22 cellular contexts compared by ENCODE assay signal in genomic region chr15:101000271-101000681, GRCh38.
DNase-seq lines count a peak whose midpoint lies in the region; ATAC-seq and TF ChIP-seq lines count a peak whose summit lies in the region.
"Had no signal": no experiment of that assay in that cellular context is flagged by ENCODE, and none has a peak within 500 bp of the region (broad histone marks: within the 10 kb centered on the region; RNA-seq: fewer than 3 reads in every experiment).

No MANE protein-coding gene starts in this region.

- no peak overlapping the region for H3K4me3 Mint-ChIP-seq in WTC11
- H3K4me3 Mint-ChIP-seq: CD4-positive, CD25-positive, alpha-beta regulatory T cell; dendritic cell treated with granulocyte-macrophage colony-stimulating factor and Interleukin-4, amounts not matched to agents 40 ng/mL and 50 ng/mL, for 4 days; natural killer cell; stimulated activated effector memory CD8-positive, alpha-beta T cell treated with anti-CD3 and anti-CD28 coated beads, Interleukin-12 subunit alpha, Interleukin-12 subunit beta, amount 100 ng/mL, for 72 hours; T-helper 17 cell had no signal

- CTCF ChIA-PET in WTC11 (lab: Charles Lee) (interaction anchor here (1.0 to 7.1 kb wide), 3 partner anchors 8 to 82 kb away, joined by 4 to 74 read pairs (median 4); no protein-coding TSS in a partner anchor), GM10248 (lab: Yijun Ruan, JAX) (interaction anchor here (2.1 to 16.4 kb wide), 3 partner anchors 8 to 83 kb away, joined by 5 to 550 read pairs (median 125); partner anchors contain the start of gene LRRK1)

- POLR2A ChIA-PET in WTC11 (lab: Charles Lee): no interaction called here
- POLR2A ChIA-PET in GM10248 (lab: Yijun Ruan, JAX): no interaction called here

- H3K27me3 ChIP-seq in iPS-20b (ENCODE audit: insufficient read depth, low read length) (no peaks in the 10 kb centered on the region; the same call in 1 of the 2 replicates), breast epithelium (no peaks in the 10 kb centered on the region)
- H3K27me3 ChIP-seq: ascending aorta, MG63, tibial nerve had no signal

- peak overlapping the region; percentile 14; the same call in 1 of the 2 replicates for H3K4me3 ChIP-seq in iPS-20b (ENCODE audit: low read length)
- no peak overlapping the region for H3K4me3 ChIP-seq in breast epithelium
- H3K4me3 ChIP-seq: ascending aorta, MG63, tibial nerve had no signal

- peaks cover 22% of the 10 kb centered on the region for H3K9me3 Mint-ChIP-seq in WTC11
- H3K9me3 Mint-ChIP-seq: natural killer cell; stimulated activated effector memory CD8-positive, alpha-beta T cell treated with anti-CD3 and anti-CD28 coated beads, Interleukin-12 subunit alpha, Interleukin-12 subunit beta, amount 100 ng/mL, for 72 hours had no signal

- intact Hi-C loops in breast epithelium (cut with DNase I; ENCODE audit: low total_unique reads): loop anchor here (10.0 kb wide), 1 partner anchor 365 kb away; no protein-coding TSS in a partner anchor

- H3K4me1 Mint-ChIP-seq in WTC11: peaks cover 23% of the 10 kb centered on the region
- H3K4me1 Mint-ChIP-seq: CD4-positive, CD25-positive, alpha-beta regulatory T cell; natural killer cell; stimulated activated effector memory CD8-positive, alpha-beta T cell treated with anti-CD3 and anti-CD28 coated beads, Interleukin-12 subunit alpha, Interleukin-12 subunit beta, amount 100 ng/mL, for 72 hours had no signal

- DNase-seq in activated CD8-positive, alpha-beta memory T cell treated with anti-CD3 and anti-CD28 coated beads, Interleukin-2, amount 50 U/mL, for 48 hours: peak; percentile 7
- no peak for DNase-seq in activated CD8-positive, alpha-beta memory T cell treated with anti-CD3 and anti-CD28 coated beads, Interleukin-2, amount 50 U/mL, for 4 hours
- DNase-seq in WTC11 (ENCODE audit: low spot score) (no peak), breast epithelium (ENCODE audit: low spot score in 2 of 2) (no peak), GM19240 (ENCODE audit: insufficient read length, low spot score) (no peak), GM10248 (ENCODE audit: extremely low spot score) (no peak)
- DNase-seq: activated CD4-positive, CD25-positive, alpha-beta regulatory T cell; activated naive CD4-positive, alpha-beta T cell; CD4-positive, CD25-positive, alpha-beta regulatory T cell; kidney; MG63; natural killer cell; NCI-H1694; stimulated activated CD4-positive, alpha-beta T cell treated with anti-CD3 and anti-CD28 coated beads, Interleukin-12 subunit alpha, Interleukin-12 subunit beta, amount 100 ng/mL, for 4 hours; T-helper 17 cell had no signal

- H3K27ac ChIP-seq in iPS-20b (ENCODE audit: low read length): no peak overlapping the region
- H3K27ac ChIP-seq in breast epithelium: no peak overlapping the region
- H3K27ac ChIP-seq: ascending aorta, tibial nerve had no signal

- peaks cover 13% of the 10 kb centered on the region for H3K36me3 Mint-ChIP-seq in WTC11
- H3K36me3 Mint-ChIP-seq: CD4-positive, CD25-positive, alpha-beta regulatory T cell; natural killer cell; stimulated activated effector memory CD8-positive, alpha-beta T cell treated with anti-CD3 and anti-CD28 coated beads, Interleukin-12 subunit alpha, Interleukin-12 subunit beta, amount 100 ng/mL, for 72 hours had no signal

- H3K9me3 ChIP-seq in iPS-20b (ENCODE audit: insufficient read depth, low read depth, low read length): 0 out of 2 replicates have a peak, but pooled peaks cover under 1% of the 10 kb centered on the region
- peaks cover 0 to 4% of the 10 kb centered on the region in 2 donors for H3K9me3 ChIP-seq in breast epithelium
- H3K9me3 ChIP-seq: ascending aorta, tibial nerve had no signal

- TF ChIP-seq POLR2A in breast epithelium (IDR thresholded peaks at IDR 0.05): no peak

- no peak for TF ChIP-seq CTCF in WTC11 (IDR thresholded peaks at IDR 0.05)
- TF ChIP-seq CTCF in breast epithelium (IDR thresholded peaks at IDR 0.05): no peak
- no peak for TF ChIP-seq CTCF in GM10248 (IDR thresholded peaks at IDR 0.05; ENCODE audit: control extremely low read depth, extremely low read depth, low read depth, missing control alignments)

- H3K4me1 ChIP-seq in iPS-20b (ENCODE audit: insufficient read depth, low read length) (peaks cover 6% of the 10 kb centered on the region; the same call in 1 of the 2 replicates), breast epithelium (no peaks in the 10 kb centered on the region)
- H3K4me1 ChIP-seq: ascending aorta had no signal

- no peak overlapping the region for H3K9ac ChIP-seq in iPS-20b (ENCODE audit: low read depth, low read length)

- ATAC-seq in WTC11 (peak; percentile 90), GM19467 (IDR thresholded peaks at IDR 0.05; ENCODE audit: unreplicated experiment) (no peak)
- ATAC-seq: natural killer cell; Right ventricle myocardium inferior; stimulated activated effector memory CD8-positive, alpha-beta T cell treated with anti-CD3 and anti-CD28 coated beads, Interleukin-12 subunit alpha, Interleukin-12 subunit beta, amount 100 ng/mL, for 72 hours; T-helper 17 cell had no signal

- H3K36me3 ChIP-seq in iPS-20b (ENCODE audit: insufficient read depth, low read depth, low read length) (no peaks in the 10 kb centered on the region), breast epithelium (no peaks in the 10 kb centered on the region)

- H3K27me3 Mint-ChIP-seq in WTC11 (ENCODE audit: low read depth): peaks cover 4% of the 10 kb centered on the region; the same call in 1 of the 2 replicates
- H3K27me3 Mint-ChIP-seq: dendritic cell treated with granulocyte-macrophage colony-stimulating factor and Interleukin-4, amounts not matched to agents 40 ng/mL and 50 ng/mL, for 4 days had no signal

- H3K27ac Mint-ChIP-seq in WTC11: peak overlapping the region; percentile 66
- H3K27ac Mint-ChIP-seq: CD4-positive, CD25-positive, alpha-beta regulatory T cell; dendritic cell treated with granulocyte-macrophage colony-stimulating factor and Interleukin-4, amounts not matched to agents 40 ng/mL and 50 ng/mL, for 4 days; natural killer cell; stimulated activated effector memory CD8-positive, alpha-beta T cell treated with anti-CD3 and anti-CD28 coated beads, Interleukin-12 subunit alpha, Interleukin-12 subunit beta, amount 100 ng/mL, for 72 hours; T-helper 17 cell had no signal

TF ChIP-seq in WTC11, 78 proteins besides CTCF, POLR2A, EP300 and RAD21 (continues in another document):
- TF ChIP-seq ETV6 (CRISPR knock-in tag; IDR thresholded peaks at IDR 0.05): no peak
- no peak for TF ChIP-seq HMGXB4 (CRISPR knock-in tag; IDR thresholded peaks at IDR 0.05)
- no peak for TF ChIP-seq FOXK1 (CRISPR knock-in tag; IDR thresholded peaks at IDR 0.05)
- TF ChIP-seq SP1 (CRISPR knock-in tag; conservative IDR thresholded peaks at IDR 0.05): no peak
- TF ChIP-seq IRF1 (CRISPR knock-in tag; IDR thresholded peaks at IDR 0.05): no peak
- TF ChIP-seq ATF1 (CRISPR knock-in tag; IDR thresholded peaks at IDR 0.05): no peak
- no peak for TF ChIP-seq SMAD4 (CRISPR knock-in tag; IDR thresholded peaks at IDR 0.05)
- no peak for TF ChIP-seq ATF6 (CRISPR knock-in tag; IDR thresholded peaks at IDR 0.05)
- no peak for TF ChIP-seq RELA (CRISPR knock-in tag; IDR thresholded peaks at IDR 0.05; ENCODE audit: borderline replicate concordance)
- no peak for TF ChIP-seq NR1H2 (CRISPR knock-in tag; IDR thresholded peaks at IDR 0.05)
- no peak for TF ChIP-seq HMGA2 (CRISPR knock-in tag; IDR thresholded peaks at IDR 0.05)
- no peak for TF ChIP-seq CREB1 (CRISPR knock-in tag; IDR thresholded peaks at IDR 0.05)
- no peak for TF ChIP-seq ZNF121 (CRISPR knock-in tag; IDR thresholded peaks at IDR 0.05)
- no peak for TF ChIP-seq EMX1 (CRISPR knock-in tag; IDR thresholded peaks at IDR 0.05)
